In the genomic region with DNA sequence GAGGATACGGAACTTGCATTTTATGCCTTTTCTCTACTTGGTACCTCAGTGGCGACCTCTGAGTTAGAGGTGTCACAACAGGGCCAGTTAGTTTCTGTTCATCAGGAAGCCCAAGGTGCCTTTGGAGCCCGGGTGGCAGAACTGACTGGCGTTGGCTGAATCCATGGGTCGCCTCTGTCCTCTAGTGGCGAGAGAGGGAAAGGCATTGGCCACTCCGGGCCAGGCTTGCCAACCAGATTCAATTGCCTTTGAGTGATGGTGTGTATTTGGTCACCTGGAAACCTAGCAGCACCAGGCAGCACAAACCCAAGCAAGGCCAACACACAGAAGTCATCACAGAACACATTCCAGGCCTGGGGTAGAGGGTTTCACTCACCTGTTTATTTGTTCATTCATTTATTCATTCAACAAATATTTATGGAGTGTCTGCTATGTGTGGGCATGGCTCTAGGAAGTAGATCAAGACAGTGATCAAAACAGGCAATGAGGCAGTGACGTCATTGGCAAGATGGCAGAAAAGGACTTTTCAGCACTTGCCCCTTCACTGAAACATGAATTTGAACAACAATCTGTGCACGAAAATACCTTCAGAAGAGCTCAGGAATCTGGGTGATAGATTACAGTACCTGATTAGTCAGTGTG, we compare ENCODE assay signal across 8 cellular contexts. TPM values are rescaled to one million over a fixed set of nuclear protein-coding genes. Genes with fewer than 3 reads are reported as not detected.
A peak's percentile ranks its signal among the peaks of the same experiment; 100 is the strongest.
DNase-seq lines count a peak whose midpoint lies in the region; ATAC-seq lines count a peak whose summit lies in the region.

No MANE protein-coding gene starts in this region.

- no peaks in the 10 kb centered on the region for H3K9me3 Mint-ChIP-seq in activated naive CD4-positive, alpha-beta T cell treated with anti-CD3 and anti-CD28 coated beads, Interleukin-2, amount 50 U/mL, for 72 hours

- DNase-seq in NCI-H2171 treated with DMSO at 0.1 percent for 48 hours (lab: John Stamatoyannopoulos, UW) (peak; percentile 6), NCI-H2171 (lab: John Stamatoyannopoulos, UW) (no peak), HPDE6-E6E7 (ENCODE audit: extremely low spot score) (peak; percentile 29), NCI-H82 treated with DMSO at 0.1 percent for 48 hours (lab: John Stamatoyannopoulos, UW; ENCODE audit: unreplicated experiment) (peak; percentile 10), Right ventricle myocardium superior (peak; percentile 67), posterior cingulate gyrus (peak; percentile 55 to 96 (median 80))
- DNase-seq in activated naive CD4-positive, alpha-beta T cell treated with anti-CD3 and anti-CD28 coated beads, Interleukin-2, amount 50 U/mL, for 72 hours (ENCODE audit: low spot score in 2 of 2) = peak; percentile 42 to 62

- no peak overlapping the region for H3K27ac Mint-ChIP-seq in activated naive CD4-positive, alpha-beta T cell treated with anti-CD3 and anti-CD28 coated beads, Interleukin-2, amount 50 U/mL, for 72 hours

- no peaks in the 10 kb centered on the region for H3K36me3 Mint-ChIP-seq in activated naive CD4-positive, alpha-beta T cell treated with anti-CD3 and anti-CD28 coated beads, Interleukin-2, amount 50 U/mL, for 72 hours

- ATAC-seq in activated naive CD4-positive, alpha-beta T cell treated with anti-CD3 and anti-CD28 coated beads, Interleukin-2, amount 50 U/mL, for 72 hours = peak; percentile 56 to 79
- ATAC-seq in Right ventricle myocardium superior (ENCODE audit: poor library complexity) (peak; percentile 97), HG02610 (IDR thresholded peaks at IDR 0.05; ENCODE audit: unreplicated experiment) (no peak)

- intact Hi-C loops in Right ventricle myocardium superior (cut with DNase I) = loop anchor here (2.0 kb wide), 1 partner anchor 146 kb away; no protein-coding TSS in a partner anchor
- intact Hi-C loops in posterior cingulate gyrus (cut with DNase I) = loop anchor here (1.0 kb wide), 1 partner anchor 146 kb away; no protein-coding TSS in a partner anchor

RNA-seq across cellular contexts. Expression of a gene that starts 40.5 kb away (rescaled TPM):
- total RNA-seq in activated naive CD4-positive, alpha-beta T cell treated with anti-CD3 and anti-CD28 coated beads, Interleukin-2, amount 50 U/mL, for 72 hours = not detected
- 3.1 TPM for total RNA-seq in Right ventricle myocardium superior
